In the genomic region with DNA sequence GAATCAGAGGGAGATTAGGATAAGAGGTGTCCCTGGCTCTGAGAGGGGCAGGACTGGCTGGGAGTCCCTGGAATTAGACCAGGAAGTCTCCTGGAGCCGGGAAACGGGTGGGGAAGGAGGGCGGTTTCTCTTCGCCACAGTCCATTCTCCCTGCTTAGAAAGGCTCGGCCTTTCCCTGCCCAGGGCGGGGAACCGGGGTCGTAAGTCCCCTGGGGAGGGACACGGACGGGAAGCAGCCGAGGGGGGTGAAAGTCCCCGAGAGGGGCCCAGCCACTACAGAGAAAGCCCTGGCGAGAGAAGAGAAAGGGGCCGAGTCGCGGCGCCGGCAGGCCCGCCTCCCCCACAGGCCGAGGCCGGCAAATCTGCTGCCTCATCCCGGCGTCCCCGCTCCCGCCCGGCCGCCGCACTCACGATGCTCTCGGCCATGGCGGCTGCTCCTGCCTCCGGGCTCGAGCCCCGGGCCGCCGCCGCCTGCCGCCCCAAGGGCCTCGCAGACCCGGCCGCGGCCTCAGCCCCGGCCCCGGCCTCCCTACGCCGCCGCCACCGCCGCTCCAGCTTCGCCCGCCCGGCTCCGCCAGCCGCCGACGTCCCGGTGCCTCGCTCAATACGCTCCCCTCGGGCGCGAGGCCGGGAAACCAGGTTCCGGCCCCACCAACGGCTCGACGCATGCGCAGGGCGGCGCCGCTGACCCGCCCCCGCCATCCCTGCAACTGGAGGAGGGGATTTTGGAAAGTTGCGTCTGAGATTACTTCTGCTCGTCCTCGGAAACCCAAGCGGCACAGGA, we compare ENCODE assay signal across 8 cellular contexts. TPM values are rescaled to one million over a fixed set of nuclear protein-coding genes. Genes with fewer than 3 reads are reported as not detected.
DNase-seq lines count a peak whose midpoint lies in the region; ATAC-seq lines count a peak whose summit lies in the region.

A gene (minus strand): TSS at position 608 of the 784 bp plus-strand sequence. CDS start 182 bp downstream, at position 426.
A gene (plus strand): TSS at position 692 of the 784 bp plus-strand sequence. CDS start 5,217 bp downstream, outside the sequence.

- H3K4me1 Mint-ChIP-seq in activated T-cell treated with anti-CD3 and anti-CD28 coated beads, Interleukin-2, amount 50 U/mL, for 24 hours (ENCODE audit: low read depth): peaks cover 30% of the 10 kb centered on the region

- DNase-seq in COLO829 (ENCODE audit: low spot score) (peak; percentile 98), HuH-7 (ENCODE audit: low spot score) (peak; percentile 99), OCI-M1 (lab: John Stamatoyannopoulos, UW) (peak; percentile 91)
- DNase-seq in activated T-cell treated with anti-CD3 and anti-CD28 coated beads, Interleukin-2, amount 50 U/mL, for 24 hours: peak; percentile 94
- peak; percentile 72 to 74 for DNase-seq in stimulated activated CD8-positive, alpha-beta memory T cell treated with anti-CD3 and anti-CD28 coated beads, Interleukin-7, amount 100 ng/mL, for 1 hour (ENCODE audit: low read depth in 2 of 2)

- no peaks in the 10 kb centered on the region for H3K27me3 Mint-ChIP-seq in activated T-cell treated with anti-CD3 and anti-CD28 coated beads, Interleukin-2, amount 50 U/mL, for 24 hours

- H3K4me1 ChIP-seq in muscle layer of colon (ENCODE audit: insufficient read depth, low read length): peaks cover 17% of the 10 kb centered on the region

- H3K9me3 Mint-ChIP-seq in activated T-cell treated with anti-CD3 and anti-CD28 coated beads, Interleukin-2, amount 50 U/mL, for 24 hours: no peaks in the 10 kb centered on the region

- H3K36me3 Mint-ChIP-seq in activated T-cell treated with anti-CD3 and anti-CD28 coated beads, Interleukin-2, amount 50 U/mL, for 24 hours (ENCODE audit: low read depth): peaks cover 33% of the 10 kb centered on the region

- ATAC-seq in GM21367 (IDR thresholded peaks at IDR 0.05; ENCODE audit: unreplicated experiment) (peak; percentile 70), esophagus mucosa (peak; percentile 72)

- peak within 1 kb of the TSS; percentile 87 for H3K9ac ChIP-seq in muscle layer of colon (ENCODE audit: low read length)

- H3K27me3 ChIP-seq in muscle layer of colon (ENCODE audit: control insufficient read depth in 1 of 2, insufficient read depth in 2 of 2, low read length in 2 of 2): no peaks in the 10 kb centered on the region

- H3K27ac Mint-ChIP-seq in activated T-cell treated with anti-CD3 and anti-CD28 coated beads, Interleukin-2, amount 50 U/mL, for 24 hours: peak within 1 kb of the TSS; percentile 96

- H3K36me3 ChIP-seq in muscle layer of colon (ENCODE audit: insufficient read depth, low read length): no peaks in the 10 kb centered on the region

- H3K4me3 ChIP-seq in muscle layer of colon (ENCODE audit: low read depth in 1 of 2, low read length in 2 of 2): peak within 1 kb of the TSS; percentile 59 to 85

- no peaks in the 10 kb centered on the region for H3K9me3 ChIP-seq in muscle layer of colon (ENCODE audit: low read length)

- peak within 1 kb of the TSS; percentile 98 for H3K4me3 Mint-ChIP-seq in activated T-cell treated with anti-CD3 and anti-CD28 coated beads, Interleukin-2, amount 50 U/mL, for 24 hours

- peak within 1 kb of the TSS; percentile 87 for H3K27ac ChIP-seq in muscle layer of colon (ENCODE audit: low read depth, low read length)

RNA-seq across cellular contexts. Expression of the first gene that starts in this region (rescaled TPM):
- 92.8 TPM for total RNA-seq in esophagus mucosa

RNA-seq across cellular contexts. Expression of the second gene that starts in this region (rescaled TPM):
- 2.2 TPM for total RNA-seq in esophagus mucosa

Comparison
In these comparisons a context has a peak if more than half of its experiments do, and no peak if none do; other contexts are left out.
1. Peak in every context shown above with its lines: DNase-seq, ATAC-seq, H3K4me3 ChIP-seq and H3K27ac ChIP-seq.